ENCODE assay signal across 8 cellular contexts in genomic region chr19:54464044-54464623, GRCh38. TPM values are rescaled to one million over a fixed set of nuclear protein-coding genes. Genes with fewer than 3 reads are reported as not detected.
DNase-seq lines count a peak whose midpoint lies in the region; ATAC-seq and TF ChIP-seq lines count a peak whose summit lies in the region.

No MANE protein-coding gene starts in this region.

- TF ChIP-seq CTCF in Calu3 (IDR thresholded peaks at IDR 0.05; ENCODE audit: unreplicated experiment), result no peak
- TF ChIP-seq CTCF in PC-3 (conservative IDR thresholded peaks at IDR 0.05; ENCODE audit: low read depth, low read length), result no peak
- no peak for TF ChIP-seq CTCF in esophagus muscularis mucosa (IDR thresholded peaks at IDR 0.05)

- no peak for TF ChIP-seq EP300 in esophagus muscularis mucosa (IDR thresholded peaks at IDR 0.05)

- POLR2A ChIA-PET in PC-3 (lab: Charles Lee; ENCODE audit: unreplicated experiment), result interaction anchor here (0.6 to 1.0 kb wide), 3 partner anchors 15 to 274 kb away, joined by 3 to 6 read pairs (median 3); partner anchors contain the start of genes LENG8 and MBOAT7

- WGBS in esophagus muscularis mucosa, result under 1% methylated on average over 23 of the region's 26 CpGs

- peak overlapping the region; percentile 91 for H3K4me2 ChIP-seq in PC-3 (ENCODE audit: low read length)

- DNase-seq in Calu3, result peak; percentile 99
- DNase-seq in PC-3, result peak; percentile 97
- peak; percentile 69 for DNase-seq in activated T-cell treated with anti-CD3 and anti-CD28 coated beads, Interleukin-2, amount 50 U/mL, for 4 hours
- peak; percentile 96 for DNase-seq in esophagus muscularis mucosa (ENCODE audit: extremely low spot score)
- DNase-seq in naive B cell, result peak; percentile 81
- peak; percentile 90 for DNase-seq in stimulated activated naive CD8-positive, alpha-beta T cell treated with anti-CD3 and anti-CD28 coated beads, Interleukin-15, Interleukin-2, amounts not matched to agents 100 U/mL and 50 U/mL, for 24 hours

- H3K36me3 ChIP-seq in HUES48 (ENCODE audit: control insufficient read depth, insufficient read depth, low read length) (peaks cover 28% of the 10 kb centered on the region), PC-3 (ENCODE audit: low read depth, low read length) (peaks cover 21% of the 10 kb centered on the region; the same call in 1 of the 2 replicates), esophagus muscularis mucosa (peaks cover 21 to 33% (median 32%) of the 10 kb centered on the region in 4 donors)

- H3K4me1 Mint-ChIP-seq in Calu3 (ENCODE audit: low read depth, unreplicated experiment), result peaks cover 37% of the 10 kb centered on the region
- peaks cover 14% of the 10 kb centered on the region for H3K4me1 Mint-ChIP-seq in activated T-cell treated with anti-CD3 and anti-CD28 coated beads, Interleukin-2, amount 50 U/mL, for 4 hours (ENCODE audit: low read depth)
- peaks cover 20 to 29% (median 22%) of the 10 kb centered on the region in 3 donors for H3K4me1 Mint-ChIP-seq in naive B cell

- H3K27ac ChIP-seq in HUES48 (ENCODE audit: low read depth, low read length) (peak overlapping the region; percentile 99), PC-3 (ENCODE audit: low read length) (peak overlapping the region; percentile 87), esophagus muscularis mucosa (replicated peaks in 1 of 4) (peak overlapping the region; percentile 90 to 98 (median 96))

- H3K4me3 ChIP-seq in HUES48 (ENCODE audit: low read depth, low read length) (peak overlapping the region; percentile 78), PC-3 (ENCODE audit: low read length) (peak overlapping the region; percentile 75), esophagus muscularis mucosa (peak overlapping the region; percentile 68 to 90 (median 70))

- no peaks in the 10 kb centered on the region for H3K27me3 Mint-ChIP-seq in Calu3 (ENCODE audit: unreplicated experiment)
- H3K27me3 Mint-ChIP-seq in activated T-cell treated with anti-CD3 and anti-CD28 coated beads, Interleukin-2, amount 50 U/mL, for 4 hours (ENCODE audit: low read depth), result peaks cover 8% of the 10 kb centered on the region
- peaks cover 5 to 12% (median 8%) of the 10 kb centered on the region in 3 donors for H3K27me3 Mint-ChIP-seq in naive B cell

- H3K27ac Mint-ChIP-seq in Calu3 (ENCODE audit: unreplicated experiment) (peak overlapping the region; percentile 99), naive B cell (peak overlapping the region; percentile 91 to 99 (median 97))

- CTCF ChIA-PET in Calu3 (lab: Charles Lee) (interaction anchor here (0.7 to 1.9 kb wide), 6 partner anchors 13 to 55 kb away, joined by 3 to 14 read pairs (median 5); partner anchors contain the start of gene LENG8), PC-3 (lab: Charles Lee) (interaction anchor here (0.6 kb wide), 1 partner anchor 15 kb away, joined by 3 read pairs; the partner anchor contains the start of gene LENG8)

- peaks cover 57% of the 10 kb centered on the region for H3K36me3 Mint-ChIP-seq in Calu3 (ENCODE audit: insufficient read depth, unreplicated experiment)
- peaks cover 14% of the 10 kb centered on the region for H3K36me3 Mint-ChIP-seq in activated T-cell treated with anti-CD3 and anti-CD28 coated beads, Interleukin-2, amount 50 U/mL, for 4 hours (ENCODE audit: insufficient read depth)
- peaks cover 0 to 2% of the 10 kb centered on the region in 2 donors for H3K36me3 Mint-ChIP-seq in naive B cell

- H3K9me2 ChIP-seq in PC-3 (replicated peaks; ENCODE audit: low read length), result no peaks in the 10 kb centered on the region

- H4K20me1 ChIP-seq in PC-3 (ENCODE audit: low read length), result peaks cover 10% of the 10 kb centered on the region

- peak overlapping the region; percentile 68 for H3K9ac ChIP-seq in HUES48 (ENCODE audit: low read depth, low read length)
- peak overlapping the region; percentile 76 for H3K9ac ChIP-seq in PC-3 (ENCODE audit: low read length)

- H3K27me3 ChIP-seq in HUES48 (ENCODE audit: control insufficient read depth, insufficient read depth, low read length), result 0 out of 2 replicates have a peak, but pooled peaks cover 4% of the 10 kb centered on the region
- H3K27me3 ChIP-seq in PC-3 (ENCODE audit: low read length), result no peaks in the 10 kb centered on the region
- H3K27me3 ChIP-seq in esophagus muscularis mucosa, result no peaks in the 10 kb centered on the region

- H3K9me3 Mint-ChIP-seq in Calu3 (ENCODE audit: low read depth, unreplicated experiment), result no peaks in the 10 kb centered on the region
- H3K9me3 Mint-ChIP-seq in activated T-cell treated with anti-CD3 and anti-CD28 coated beads, Interleukin-2, amount 50 U/mL, for 4 hours, result no peaks in the 10 kb centered on the region
- peaks cover 0 to 7% (median 4%) of the 10 kb centered on the region in 7 donors for H3K9me3 Mint-ChIP-seq in naive B cell

- H3K4me3 Mint-ChIP-seq in Calu3 (ENCODE audit: low read depth, unreplicated experiment) (peak overlapping the region; percentile 72), naive B cell (peak overlapping the region; percentile 79 to 94 (median 90))
- peak overlapping the region; percentile 84 for H3K4me3 Mint-ChIP-seq in activated T-cell treated with anti-CD3 and anti-CD28 coated beads, Interleukin-2, amount 50 U/mL, for 4 hours

- no peaks in the 10 kb centered on the region for H3F3A ChIP-seq in PC-3 (ENCODE audit: low read length, unreplicated experiment)

- BruUV-seq in Calu3 (replicated peaks; lab: Mats Ljungman, UMichigan) (no TSS peak), PC-3 (replicated peaks; lab: Mats Ljungman, UMichigan) (no TSS peak)

- H2AFZ ChIP-seq in PC-3 (ENCODE audit: low read length), result peak overlapping the region; percentile 91

- peak; percentile 36 for ATAC-seq in GM21515 (IDR thresholded peaks at IDR 0.05; ENCODE audit: unreplicated experiment)
- peak; percentile 48 for ATAC-seq in PC-3
- ATAC-seq in activated T-cell treated with anti-CD3 and anti-CD28 coated beads, Interleukin-2, amount 50 U/mL, for 4 hours, result peak; percentile 46 to 52
- ATAC-seq in naive B cell (ENCODE audit: low read depth in 2 of 2), result peak; percentile 60 to 64
- ATAC-seq in stimulated activated naive CD8-positive, alpha-beta T cell treated with anti-CD3 and anti-CD28 coated beads, Interleukin-15, Interleukin-2, amounts not matched to agents 100 U/mL and 50 U/mL, for 24 hours, result peak; percentile 55

- intact Hi-C loops in Calu3 (cut with micrococcal nuclease; ENCODE audit: unreplicated experiment) (no loop called here), PC-3 (cut with micrococcal nuclease) (no loop called here), esophagus muscularis mucosa (cut with DNase I) (no loop called here)

- H3K9me3 ChIP-seq in HUES48 (ENCODE audit: control insufficient read depth, insufficient read depth, low read length) (no peaks in the 10 kb centered on the region), PC-3 (ENCODE audit: low read length) (no peaks in the 10 kb centered on the region), esophagus muscularis mucosa (no peaks in the 10 kb centered on the region)

- H3K4me1 ChIP-seq in HUES48 (ENCODE audit: control insufficient read depth, insufficient read depth, low read length), result no peaks in the 10 kb centered on the region
- H3K4me1 ChIP-seq in PC-3 (ENCODE audit: insufficient read depth, low read length), result peaks cover 16% of the 10 kb centered on the region
- H3K4me1 ChIP-seq in esophagus muscularis mucosa, result peaks cover 29 to 62% (median 59%) of the 10 kb centered on the region in 4 donors

- TF ChIP-seq POLR2A in esophagus muscularis mucosa (IDR thresholded peaks at IDR 0.05; ENCODE audit: low read depth), result no peak

- H3K79me2 ChIP-seq in PC-3 (ENCODE audit: low read length), result peaks cover 32% of the 10 kb centered on the region

RNA-seq across cellular contexts. Expression of gene LENG9, which starts 0.6 kb away (rescaled TPM):
- 14.7 and 16.4 TPM in 2 replicates for total RNA-seq in Calu3 (2022)
- total RNA-seq in PC-3 (2014; rRNA removed), result 7.1 and 12.6 TPM in 2 replicates
- total RNA-seq in activated T-cell treated with anti-CD3 and anti-CD28 coated beads, Interleukin-2, amount 50 U/mL, for 4 hours, result 1 to 10 TPM; 4.8 to 5.4 (median 5.2) TPM
- total RNA-seq in esophagus muscularis mucosa, result 1 to 10 TPM; 5.4 to 9.3 (median 8.1) TPM
- polyA plus RNA-seq in naive B cell (ENCODE audit: low read depth in 6 of 6), result under 1 TPM in 5 of 6 donors, not detected in 1; 0.20 to 0.62 (median 0.31) TPM

RNA-seq across cellular contexts. Expression of gene CDC42EP5, which starts 9.0 kb away (rescaled TPM):
- total RNA-seq in Calu3 (2022) (12.9 and 19.7 TPM in 2 replicates), PC-3 (2014; rRNA removed) (0.73 and 1.4 TPM in 2 replicates), esophagus muscularis mucosa (10 to 100 TPM; 10.8 to 27.1 (median 20.6) TPM)
- under 1 TPM in 1 of 3 donors, not detected in 2; 0.30 TPM for total RNA-seq in activated T-cell treated with anti-CD3 and anti-CD28 coated beads, Interleukin-2, amount 50 U/mL, for 4 hours
- not detected for polyA plus RNA-seq in naive B cell (ENCODE audit: low read depth in 6 of 6)

RNA-seq across cellular contexts. Expression of gene LENG8, which starts 15.1 kb away (rescaled TPM):
- total RNA-seq in Calu3 (2022), result 256 and 267 TPM in 2 replicates
- 55.5 and 65.8 TPM in 2 replicates for total RNA-seq in PC-3 (2014; rRNA removed)
- 100 to 1,000 TPM; 138 to 157 (median 145) TPM for total RNA-seq in activated T-cell treated with anti-CD3 and anti-CD28 coated beads, Interleukin-2, amount 50 U/mL, for 4 hours
- total RNA-seq in esophagus muscularis mucosa, result 100 to 1,000 TPM in 1 of 4 donors, 10 to 100 TPM in 3; 42.9 to 115 (median 72.2) TPM
- 10 to 100 TPM in 2 of 6 donors, 1 to 10 TPM in 4; 4.0 to 17.4 (median 8.6) TPM for polyA plus RNA-seq in naive B cell (ENCODE audit: low read depth in 6 of 6)

RNA-seq across cellular contexts. Expression of gene LAIR2, which starts 38.5 kb away (rescaled TPM):
- total RNA-seq in Calu3 (2022) (not detected in 2 replicates), PC-3 (2014; rRNA removed) (not detected in 2 replicates), esophagus muscularis mucosa (not detected)
- total RNA-seq in activated T-cell treated with anti-CD3 and anti-CD28 coated beads, Interleukin-2, amount 50 U/mL, for 4 hours, result under 1 TPM; 0.35 to 0.76 (median 0.58) TPM
- under 1 TPM in 3 of 6 donors, not detected in 3; 0.55 to 0.93 (median 0.66) TPM for polyA plus RNA-seq in naive B cell (ENCODE audit: low read depth in 6 of 6)

RNA-seq across cellular contexts. Expression of gene TTYH1, which starts 48.9 kb away (rescaled TPM):
- 2.9 and 3.9 TPM in 2 replicates for total RNA-seq in Calu3 (2022)
- total RNA-seq in PC-3 (2014; rRNA removed), result 1.1 and 3.7 TPM in 2 replicates
- total RNA-seq in activated T-cell treated with anti-CD3 and anti-CD28 coated beads, Interleukin-2, amount 50 U/mL, for 4 hours, result under 1 TPM in 1 of 3 donors, not detected in 2; 0.46 TPM
- 1 to 10 TPM in 3 of 4 donors, under 1 TPM in 1; 0.83 to 8.0 (median 5.6) TPM for total RNA-seq in esophagus muscularis mucosa
- under 1 TPM in 3 of 6 donors, not detected in 3; 0.06 to 0.09 (median 0.08) TPM for polyA plus RNA-seq in naive B cell (ENCODE audit: low read depth in 6 of 6)

Comparison
In these comparisons a context has a peak if more than half of its experiments do, and no peak if none do; other contexts are left out.
1. Peak in every context shown above with its lines: DNase-seq, ATAC-seq, H3K4me3 ChIP-seq and H3K27ac ChIP-seq.